In the genomic region with DNA sequence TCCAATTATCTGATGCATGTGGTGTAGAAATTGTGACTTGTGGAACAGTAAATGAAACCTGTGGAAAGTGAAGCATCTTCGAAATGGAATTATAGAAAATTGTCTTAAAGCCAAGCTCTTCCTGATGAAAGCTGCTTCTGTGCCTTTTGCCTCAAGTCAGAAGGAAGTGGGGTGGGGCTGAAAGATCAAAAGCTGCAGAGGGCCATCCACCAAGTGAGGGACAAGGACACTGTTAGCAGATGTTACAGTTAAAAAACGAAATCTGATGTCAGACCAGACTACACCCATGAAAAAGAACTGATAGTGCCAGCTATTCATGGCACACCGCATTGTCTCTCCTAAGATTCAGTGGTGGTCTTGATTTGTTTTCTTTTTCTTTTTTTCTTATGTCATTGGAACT, we compare ENCODE assay signal across 26 cellular contexts. TPM values are rescaled to one million over a fixed set of nuclear protein-coding genes. Genes with fewer than 3 reads are reported as not detected.
A peak's percentile ranks its signal among the peaks of the same experiment; 100 is the strongest.
DNase-seq lines count a peak whose midpoint lies in the region; ATAC-seq and TF ChIP-seq lines count a peak whose summit lies in the region.
"Had no signal": no experiment of that assay in that cellular context is flagged by ENCODE, and none has a peak within 500 bp of the region (broad histone marks: within the 10 kb centered on the region; RNA-seq: fewer than 3 reads in every experiment).

No MANE protein-coding gene starts in this region.

- no peak overlapping the region for H3K4me3 ChIP-seq in DND-41 (ENCODE audit: low read depth in 1 of 2, low read length in 2 of 2)
- H3K4me3 ChIP-seq in RWPE2 (ENCODE audit: severe bottlenecking): no peak overlapping the region
- H3K4me3 ChIP-seq in spleen: no peak overlapping the region
- H3K4me3 ChIP-seq in lower lobe of right lung: no peak overlapping the region
- H3K4me3 ChIP-seq: PC-9, SJSA1 had no signal

- H3K36me3 ChIP-seq in DND-41 (ENCODE audit: insufficient read depth, low read length) (no peaks in the 10 kb centered on the region), RWPE2 (ENCODE audit: low read depth) (no peaks in the 10 kb centered on the region), spleen (no peaks in the 10 kb centered on the region), lower lobe of right lung (no peaks in the 10 kb centered on the region)
- H3K36me3 ChIP-seq: SJSA1 had no signal

- H3K4me1 ChIP-seq in DND-41 (ENCODE audit: insufficient read depth, low read length): peaks cover 16% of the 10 kb centered on the region
- H3K4me1 ChIP-seq in RWPE2 (ENCODE audit: insufficient read depth, poor library complexity, severe bottlenecking): peaks cover 43% of the 10 kb centered on the region
- H3K4me1 ChIP-seq in spleen: peaks cover 0 to 4% (median 0%) of the 10 kb centered on the region in 6 donors
- peaks cover 5% of the 10 kb centered on the region for H3K4me1 ChIP-seq in lower lobe of right lung

- H3K9me3 ChIP-seq in DND-41 (ENCODE audit: insufficient read depth, low read length, severe bottlenecking): no peaks in the 10 kb centered on the region
- no peaks in the 10 kb centered on the region for H3K9me3 ChIP-seq in RWPE2 (ENCODE audit: severe bottlenecking)
- no peaks in the 10 kb centered on the region for H3K9me3 ChIP-seq in spleen
- H3K9me3 ChIP-seq in lower lobe of right lung: no peaks in the 10 kb centered on the region
- H3K9me3 ChIP-seq: SJSA1 had no signal

- H3K27me3 ChIP-seq in DND-41 (ENCODE audit: insufficient read depth, low read length, poor library complexity): no peaks in the 10 kb centered on the region
- no peaks in the 10 kb centered on the region for H3K27me3 ChIP-seq in RWPE2 (ENCODE audit: insufficient read depth, poor library complexity, severe bottlenecking)
- peaks cover 0 to 7% (median 0%) of the 10 kb centered on the region in 7 donors for H3K27me3 ChIP-seq in spleen (replicated peaks in 1 of 7)
- H3K27me3 ChIP-seq in lower lobe of right lung (ENCODE audit: low read depth): no peaks in the 10 kb centered on the region
- H3K27me3 ChIP-seq: SJSA1 had no signal

- H3K27ac ChIP-seq in DND-41 (ENCODE audit: low read length) (no peak overlapping the region), RWPE2 (ENCODE audit: poor library complexity, severe bottlenecking) (peak overlapping the region; percentile 47), spleen (peak overlapping the region in 5 of 8 donors; percentile 6 to 55 (median 27)), lower lobe of right lung (no peak overlapping the region)
- H3K27ac ChIP-seq: HL-60, SJSA1 had no signal

- H3K79me2 ChIP-seq in DND-41 (ENCODE audit: insufficient read depth, low read length): no peaks in the 10 kb centered on the region

- no peak overlapping the region for H2AFZ ChIP-seq in DND-41 (ENCODE audit: low read depth, low read length)
- H2AFZ ChIP-seq: PC-9 had no signal

- ATAC-seq in DND-41 (ENCODE audit: insufficient read depth, low read depth) (peak; percentile 90), RWPE2 (ENCODE audit: low read depth) (no peak), GM18498 (IDR thresholded peaks at IDR 0.05; ENCODE audit: unreplicated experiment) (no peak), lower lobe of right lung (no peak)
- ATAC-seq: CD8-positive, alpha-beta T cell; HCT116 had no signal

- DNase-seq in DND-41: peak; percentile 52
- DNase-seq in RWPE2 (ENCODE audit: low spot score): no peak
- peak; percentile 10 for DNase-seq in foreskin melanocyte
- no peak for DNase-seq in spleen
- no peak for DNase-seq in lower lobe of right lung
- no peak for DNase-seq in NCI-H69 (lab: John Stamatoyannopoulos, UW)
- DNase-seq: C1 segment of cervical spinal cord; CD8-positive, alpha-beta T cell; DMS 273 treated with DMSO at 0.1 percent for 48 hours; DMS79; GF-D8; NCI-H1092 treated with DMSO at 0.1 percent for 48 hours; NCI-H1436; NCI-H187; NCI-H2081 treated with DMSO at 0.1 percent for 48 hours; NCI-H2171; NCI-H226; NCI-H510A treated with DMSO at 0.1 percent for 48 hours; NCI-H748 treated with DMSO at 0.1 percent for 48 hours; NK-92 treated with Interleukin-12 subunit alpha and Interleukin-12 subunit beta, amount 100 ng/mL, for 24 hours; PC-9; Right ventricle myocardium superior had no signal

- H4K20me1 ChIP-seq in DND-41 (ENCODE audit: insufficient read depth, low read length): no peaks in the 10 kb centered on the region

- TF ChIP-seq POLR2A in spleen (IDR thresholded peaks at IDR 0.05): no peak

- H3K4me2 ChIP-seq in DND-41 (ENCODE audit: insufficient read depth, low read length): no peak overlapping the region

- WGBS in spleen, 5 donors: 59 to 74% (median 65%) methylated on average over 3 of the region's 3 CpGs

- TF ChIP-seq CTCF in DND-41 (IDR thresholded peaks at IDR 0.05; ENCODE audit: borderline replicate concordance, extremely low read depth, low read length, poor library complexity, severe bottlenecking): no peak
- TF ChIP-seq CTCF in RWPE2 (IDR thresholded peaks at IDR 0.05; ENCODE audit: poor library complexity, severe bottlenecking): no peak
- TF ChIP-seq CTCF in spleen (IDR thresholded peaks at IDR 0.05 in 8 of 11, conservative IDR thresholded peaks at IDR 0.05 in 3 of 11): no peak
- TF ChIP-seq CTCF in lower lobe of right lung (IDR thresholded peaks at IDR 0.05): no peak

- H3K9ac ChIP-seq in DND-41 (ENCODE audit: low read depth, low read length): no peak overlapping the region

- intact Hi-C loops in spleen (cut with DNase I; ENCODE audit: low total_unique reads) (no loop called here), lower lobe of right lung (cut with DNase I) (no loop called here)

RNA-seq across cellular contexts. Expression of gene WASL, which starts 23.8 kb away (rescaled TPM):
- total RNA-seq in spleen: 10 to 100 TPM; 19.8 to 31.0 (median 28.8) TPM
- polyA plus RNA-seq in spleen: 10 to 100 TPM in 1 of 3 donors, 1 to 10 TPM in 2; 5.3 to 12.6 (median 7.3) TPM
- 33.3 TPM for total RNA-seq in lower lobe of right lung

Comparison
In these comparisons a context has a peak if more than half of its experiments do, and no peak if none do; other contexts are left out.
1. DNase-seq: peak in DND-41 (single experiment) and foreskin melanocyte (single experiment); none in RWPE2 (single experiment), spleen (single experiment), lower lobe of right lung (single experiment) and NCI-H69 (single experiment).
2. H3K27ac ChIP-seq: peak in RWPE2 (single experiment) and spleen (5 of 8); none in DND-41 (single experiment) and lower lobe of right lung (single experiment).